Comparison of ENCODE assay signal across 12 cellular contexts in the genomic region with DNA sequence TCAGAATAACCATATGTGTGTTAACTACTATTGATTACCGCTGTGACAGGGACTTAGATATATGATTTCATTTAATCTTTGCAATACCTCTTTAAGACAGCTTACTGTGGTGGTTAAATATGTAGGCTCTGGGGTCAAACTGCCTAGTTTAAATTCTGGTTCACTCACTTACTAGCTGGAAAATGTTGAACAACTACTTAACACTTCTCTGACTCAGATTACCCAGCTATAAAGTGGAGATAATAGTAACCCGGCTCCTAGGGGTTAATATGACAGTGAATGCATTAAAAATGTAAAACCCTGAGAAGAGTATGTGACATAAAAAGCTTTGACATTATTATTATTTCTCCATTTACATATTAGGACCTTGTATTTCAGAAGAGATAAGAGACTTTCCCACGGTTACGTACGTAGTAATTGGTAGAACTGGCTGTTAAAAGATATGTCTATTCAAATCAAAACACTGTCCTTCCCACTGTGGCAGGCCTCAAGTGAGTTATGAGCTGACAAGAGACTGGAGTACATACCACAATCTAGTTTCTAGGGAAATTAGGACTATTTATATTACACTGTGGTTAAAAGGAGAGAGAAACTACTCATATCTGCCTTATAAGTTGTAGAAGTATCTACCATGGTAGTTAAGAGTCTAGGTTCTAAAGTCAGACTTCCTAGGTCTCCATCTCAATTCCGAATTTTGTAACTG.
DNase-seq lines count a peak whose midpoint lies in the region; ATAC-seq and TF ChIP-seq lines count a peak whose summit lies in the region.
"Had no signal": no experiment of that assay in that cellular context is flagged by ENCODE, and none has a peak within 500 bp of the region (broad histone marks: within the 10 kb centered on the region; RNA-seq: fewer than 3 reads in every experiment).

No MANE protein-coding gene starts in this region.

- no peak for TF ChIP-seq CTCF in parathyroid adenoma (IDR thresholded peaks at IDR 0.05)

- peaks cover 3% of the 10 kb centered on the region for H3K79me2 ChIP-seq in parathyroid adenoma

- no peaks in the 10 kb centered on the region for H3K9me3 ChIP-seq in parathyroid adenoma (ENCODE audit: control insufficient read depth, low read length)

- H3K27ac ChIP-seq in parathyroid adenoma = no peak overlapping the region

- peak; percentile 37 to 50 for ATAC-seq in activated CD4-positive, CD25-positive, alpha-beta regulatory T cell treated with anti-CD3 and anti-CD28 coated beads, Interleukin-2, amount 50 U/mL, for 24 hours
- ATAC-seq in GM21528 (IDR thresholded peaks at IDR 0.05; ENCODE audit: low FRiP score, unreplicated experiment) = peak; percentile 68
- peak; percentile 59 for ATAC-seq in HG03175 (IDR thresholded peaks at IDR 0.05; ENCODE audit: unreplicated experiment)
- ATAC-seq: K562 had no signal

- H3K4me1 ChIP-seq in parathyroid adenoma = peaks cover 21% of the 10 kb centered on the region

- DNase-seq in activated CD4-positive, CD25-positive, alpha-beta regulatory T cell (lab: John Stamatoyannopoulos, UW) = no peak
- DNase-seq in NCI-H82 (lab: John Stamatoyannopoulos, UW) (no peak), T1000 (lab: John Stamatoyannopoulos, UW) (no peak)
- DNase-seq in effector CD4-positive, alpha-beta T cell = no peak
- DNase-seq: activated CD4-positive, alpha-beta T cell treated with anti-CD3 and anti-CD28 coated beads, Interleukin-2, amount 50 U/mL, for 4 hours; caudate nucleus; stimulated activated CD4-positive, alpha-beta T cell treated with anti-CD3 and anti-CD28 coated beads, Interleukin-2, amount 100 ng/mL, for 48 hours had no signal

- H3K4me2 ChIP-seq in parathyroid adenoma (ENCODE audit: low read length) = no peak overlapping the region

- no peaks in the 10 kb centered on the region for H3K36me3 ChIP-seq in parathyroid adenoma (ENCODE audit: control insufficient read depth, insufficient read depth, low read length)

- H2AFZ ChIP-seq in parathyroid adenoma = peak overlapping the region; percentile 57

- no peak overlapping the region for H3K4me3 ChIP-seq in parathyroid adenoma (ENCODE audit: low read depth, low read length)
- H3K4me3 ChIP-seq: K562 had no signal

- no peaks in the 10 kb centered on the region for H3K27me3 ChIP-seq in parathyroid adenoma (ENCODE audit: control insufficient read depth, insufficient read depth, low read length)

- no peak overlapping the region for H3K9ac ChIP-seq in parathyroid adenoma
